ENCODE assay signal across 9 cellular contexts in the genomic region with DNA sequence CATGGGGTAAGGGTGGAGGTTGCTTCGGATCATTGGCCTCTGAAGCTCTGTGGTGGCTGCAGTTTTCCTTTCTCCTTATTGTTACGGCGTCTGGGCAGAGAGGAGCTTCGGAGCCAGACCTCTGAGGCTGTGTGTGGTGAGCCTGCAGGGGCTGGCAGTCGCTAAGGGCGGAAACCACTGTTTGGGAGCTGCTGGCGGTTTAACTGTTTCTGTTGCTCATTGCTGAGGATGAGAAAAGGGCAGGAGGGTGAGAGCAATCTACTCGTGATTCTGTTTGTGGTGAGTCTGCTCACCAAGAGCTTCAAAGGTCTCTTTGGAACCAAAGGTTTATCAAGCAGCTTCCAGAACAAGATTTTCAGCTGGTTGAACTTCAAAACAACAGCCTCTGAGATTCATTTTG.
DNase-seq lines count a peak whose midpoint lies in the region; ATAC-seq and TF ChIP-seq lines count a peak whose summit lies in the region.
"Had no signal": no experiment of that assay in that cellular context is flagged by ENCODE, and none has a peak within 500 bp of the region (broad histone marks: within the 10 kb centered on the region; RNA-seq: fewer than 3 reads in every experiment).

No MANE protein-coding gene starts in this region.

- H3K4me1 ChIP-seq in Loucy (ENCODE audit: insufficient read depth, low read length, poor library complexity, severe bottlenecking) (peaks cover 97% of the 10 kb centered on the region), vagina (peaks cover 6% of the 10 kb centered on the region)
- H3K4me1 ChIP-seq in naive thymus-derived CD4-positive, alpha-beta T cell (ENCODE audit: control insufficient read depth in 2 of 2, insufficient read depth in 2 of 2, low read length in 2 of 2): peaks cover 0 to 12% of the 10 kb centered on the region in 2 donors

- no peak overlapping the region for H3K27ac Mint-ChIP-seq in CD4-positive, alpha-beta T cell
- peak overlapping the region; percentile 9 for H3K27ac Mint-ChIP-seq in activated T-helper 1 cell treated with anti-CD3 and anti-CD28 coated beads, Interleukin-12 subunit alpha, Interleukin-12 subunit beta, Interleukin-2, Interleukin-4 antibody, amounts not matched to agents 30 ng/mL and 10 ng/mL and 1 ng/mL, durations not matched to agents 14 hours and 24 hours and 36 hours
- H3K27ac Mint-ChIP-seq in naive thymus-derived CD4-positive, alpha-beta T cell: peak overlapping the region in 8 of 9 donors; percentile 24 to 78 (median 44)
- no peak overlapping the region for H3K27ac Mint-ChIP-seq in endothelial cell (ENCODE audit: unreplicated experiment)

- H3K9me3 ChIP-seq in CD4-positive, alpha-beta T cell (ENCODE audit: control insufficient read depth, low read length): no peaks in the 10 kb centered on the region
- H3K9me3 ChIP-seq in Loucy (ENCODE audit: insufficient read depth, low read depth, low read length) (no peaks in the 10 kb centered on the region), vagina (no peaks in the 10 kb centered on the region)
- no peaks in the 10 kb centered on the region for H3K9me3 ChIP-seq in naive thymus-derived CD4-positive, alpha-beta T cell (ENCODE audit: control insufficient read depth in 2 of 3, low read length in 3 of 3)

- DNase-seq in CD4-positive, alpha-beta T cell: peak in 4 of 10 experiments; percentile 0 to 7 (median 0)
- DNase-seq in activated T-helper 1 cell treated with anti-CD3 and anti-CD28 coated beads, Interleukin-12 subunit alpha, Interleukin-12 subunit beta, Interleukin-2, Interleukin-4 antibody, amounts not matched to agents 30 ng/mL and 10 ng/mL and 1 ng/mL, durations not matched to agents 14 hours and 24 hours and 36 hours (ENCODE audit: low spot score): peak; percentile 33
- DNase-seq in naive thymus-derived CD4-positive, alpha-beta T cell: peak in 6 of 9 donors; percentile 4 to 37 (median 18)
- no peak for DNase-seq in cortex of kidney (lab: John Stamatoyannopoulos, UW)
- DNase-seq in endothelial cell (ENCODE audit: low spot score): no peak
- DNase-seq in vagina (ENCODE audit: extremely low spot score in 2 of 2): no peak
- no peak for DNase-seq in NCI-H524 treated with DMSO at 0.1 percent for 48 hours (lab: John Stamatoyannopoulos, UW)

- peaks cover 17% of the 10 kb centered on the region for H3F3A ChIP-seq in Loucy (ENCODE audit: low read depth)

- no peak for ATAC-seq in CD4-positive, alpha-beta T cell (ENCODE audit: poor library complexity)
- ATAC-seq in naive thymus-derived CD4-positive, alpha-beta T cell: peak; percentile 27

- no peaks in the 10 kb centered on the region for H3K79me2 ChIP-seq in Loucy (ENCODE audit: insufficient read depth, low read length)

- peak overlapping the region; percentile 40 for H3K4me3 Mint-ChIP-seq in CD4-positive, alpha-beta T cell
- H3K4me3 Mint-ChIP-seq in activated T-helper 1 cell treated with anti-CD3 and anti-CD28 coated beads, Interleukin-12 subunit alpha, Interleukin-12 subunit beta, Interleukin-2, Interleukin-4 antibody, amounts not matched to agents 30 ng/mL and 10 ng/mL and 1 ng/mL, durations not matched to agents 14 hours and 24 hours and 36 hours: peak overlapping the region; percentile 43
- H3K4me3 Mint-ChIP-seq in naive thymus-derived CD4-positive, alpha-beta T cell: peak overlapping the region; percentile 34 to 80 (median 65)
- H3K4me3 Mint-ChIP-seq in endothelial cell (ENCODE audit: unreplicated experiment): no peak overlapping the region

- no peaks in the 10 kb centered on the region for H3K27me3 Mint-ChIP-seq in CD4-positive, alpha-beta T cell
- H3K27me3 Mint-ChIP-seq in activated T-helper 1 cell treated with anti-CD3 and anti-CD28 coated beads, Interleukin-12 subunit alpha, Interleukin-12 subunit beta, Interleukin-2, Interleukin-4 antibody, amounts not matched to agents 30 ng/mL and 10 ng/mL and 1 ng/mL, durations not matched to agents 14 hours and 24 hours and 36 hours (ENCODE audit: insufficient read depth): no peaks in the 10 kb centered on the region
- H3K27me3 Mint-ChIP-seq in naive thymus-derived CD4-positive, alpha-beta T cell: peaks cover 0 to 5% (median 3%) of the 10 kb centered on the region in 5 donors
- no peaks in the 10 kb centered on the region for H3K27me3 Mint-ChIP-seq in endothelial cell (ENCODE audit: unreplicated experiment)

- POLR2A ChIA-PET in CD4-positive, alpha-beta T cell (lab: Charles Lee): no interaction called here
- POLR2A ChIA-PET in naive thymus-derived CD4-positive, alpha-beta T cell (lab: Charles Lee): no interaction called here

- peak overlapping the region; percentile 85 for H3K4me2 ChIP-seq in Loucy (ENCODE audit: low read depth, low read length, poor library complexity, severe bottlenecking)

- no peaks in the 10 kb centered on the region for H4K20me1 ChIP-seq in Loucy (ENCODE audit: insufficient read depth, low read length, poor library complexity, severe bottlenecking)

- no peak overlapping the region for H2AFZ ChIP-seq in Loucy (ENCODE audit: low read length)

- TF ChIP-seq POLR2A in vagina (IDR thresholded peaks at IDR 0.05): no peak

- no peaks in the 10 kb centered on the region for H3K36me3 ChIP-seq in Loucy (ENCODE audit: insufficient read depth, low read length)
- H3K36me3 ChIP-seq in naive thymus-derived CD4-positive, alpha-beta T cell (ENCODE audit: control insufficient read depth in 2 of 3, insufficient read depth in 3 of 3, low read length in 3 of 3): no peaks in the 10 kb centered on the region
- no peaks in the 10 kb centered on the region for H3K36me3 ChIP-seq in vagina

- no peak overlapping the region for H3K27ac ChIP-seq in CD4-positive, alpha-beta T cell (ENCODE audit: low read depth, low read length)
- H3K27ac ChIP-seq in naive thymus-derived CD4-positive, alpha-beta T cell (ENCODE audit: low read depth, low read length): no peak overlapping the region
- no peak overlapping the region for H3K27ac ChIP-seq in vagina
- H3K27ac ChIP-seq: VCaP had no signal

- H3K9me3 Mint-ChIP-seq in CD4-positive, alpha-beta T cell: no peaks in the 10 kb centered on the region
- H3K9me3 Mint-ChIP-seq in activated T-helper 1 cell treated with anti-CD3 and anti-CD28 coated beads, Interleukin-12 subunit alpha, Interleukin-12 subunit beta, Interleukin-2, Interleukin-4 antibody, amounts not matched to agents 30 ng/mL and 10 ng/mL and 1 ng/mL, durations not matched to agents 14 hours and 24 hours and 36 hours: no peaks in the 10 kb centered on the region
- no peaks in the 10 kb centered on the region for H3K9me3 Mint-ChIP-seq in naive thymus-derived CD4-positive, alpha-beta T cell
- no peaks in the 10 kb centered on the region for H3K9me3 Mint-ChIP-seq in endothelial cell (ENCODE audit: unreplicated experiment)

- CTCF ChIA-PET in CD4-positive, alpha-beta T cell (lab: Charles Lee): no interaction called here
- CTCF ChIA-PET in naive thymus-derived CD4-positive, alpha-beta T cell (lab: Charles Lee): interaction anchor here (0.6 kb wide), 1 partner anchor 108 kb away, joined by 3 read pairs; no protein-coding TSS in a partner anchor

- intact Hi-C loops in CD4-positive, alpha-beta T cell (cut with DNase I, micrococcal nuclease): no loop called here
- intact Hi-C loops in activated T-helper 1 cell treated with anti-CD3 and anti-CD28 coated beads, Interleukin-12 subunit alpha, Interleukin-12 subunit beta, Interleukin-2, Interleukin-4 antibody, amounts not matched to agents 30 ng/mL and 10 ng/mL and 1 ng/mL, durations not matched to agents 14 hours and 24 hours and 36 hours (cut with micrococcal nuclease): loop anchor here (10.0 kb wide), 1 partner anchor 272 kb away; no protein-coding TSS in a partner anchor
- intact Hi-C loops in naive thymus-derived CD4-positive, alpha-beta T cell (cut with micrococcal nuclease): no loop called here
- intact Hi-C loops in vagina (cut with DNase I): no loop called here

- TF ChIP-seq CTCF in CD4-positive, alpha-beta T cell (IDR thresholded peaks at IDR 0.05): no peak
- no peak for TF ChIP-seq CTCF in Loucy (conservative IDR thresholded peaks at IDR 0.05; ENCODE audit: low read length)
- TF ChIP-seq CTCF in endothelial cell (IDR thresholded peaks at IDR 0.05; ENCODE audit: unreplicated experiment): no peak
- TF ChIP-seq CTCF in vagina (IDR thresholded peaks at IDR 0.05): no peak

- H3K9me2 ChIP-seq in Loucy (replicated peaks; ENCODE audit: low read depth, low read length): no peaks in the 10 kb centered on the region

- H3K4me3 ChIP-seq in Loucy (ENCODE audit: low read length, poor library complexity, severe bottlenecking) (peak overlapping the region; percentile 69), vagina (no peak overlapping the region)
- H3K4me3 ChIP-seq in naive thymus-derived CD4-positive, alpha-beta T cell (ENCODE audit: low read length): no peak overlapping the region

- no peaks in the 10 kb centered on the region for H3K36me3 Mint-ChIP-seq in CD4-positive, alpha-beta T cell (ENCODE audit: low read depth)
- no peaks in the 10 kb centered on the region for H3K36me3 Mint-ChIP-seq in activated T-helper 1 cell treated with anti-CD3 and anti-CD28 coated beads, Interleukin-12 subunit alpha, Interleukin-12 subunit beta, Interleukin-2, Interleukin-4 antibody, amounts not matched to agents 30 ng/mL and 10 ng/mL and 1 ng/mL, durations not matched to agents 14 hours and 24 hours and 36 hours (ENCODE audit: low read depth)
- no peaks in the 10 kb centered on the region for H3K36me3 Mint-ChIP-seq in naive thymus-derived CD4-positive, alpha-beta T cell
- H3K36me3 Mint-ChIP-seq in endothelial cell (ENCODE audit: low read depth, unreplicated experiment): no peaks in the 10 kb centered on the region

- H3K27me3 ChIP-seq in CD4-positive, alpha-beta T cell (ENCODE audit: control insufficient read depth, insufficient read depth, low read length): no peaks in the 10 kb centered on the region
- H3K27me3 ChIP-seq in Loucy (ENCODE audit: insufficient read depth, low read length, poor library complexity, severe bottlenecking) (no peaks in the 10 kb centered on the region), vagina (no peaks in the 10 kb centered on the region)
- H3K27me3 ChIP-seq in naive thymus-derived CD4-positive, alpha-beta T cell (ENCODE audit: control insufficient read depth in 2 of 2, insufficient read depth in 2 of 2, low read length in 2 of 2): no peaks in the 10 kb centered on the region

- peaks cover 16% of the 10 kb centered on the region for H3K4me1 Mint-ChIP-seq in CD4-positive, alpha-beta T cell (ENCODE audit: low read depth)
- peaks cover 28% of the 10 kb centered on the region for H3K4me1 Mint-ChIP-seq in activated T-helper 1 cell treated with anti-CD3 and anti-CD28 coated beads, Interleukin-12 subunit alpha, Interleukin-12 subunit beta, Interleukin-2, Interleukin-4 antibody, amounts not matched to agents 30 ng/mL and 10 ng/mL and 1 ng/mL, durations not matched to agents 14 hours and 24 hours and 36 hours (ENCODE audit: low read depth)
- peaks cover 9 to 27% (median 12%) of the 10 kb centered on the region in 7 donors for H3K4me1 Mint-ChIP-seq in naive thymus-derived CD4-positive, alpha-beta T cell
- H3K4me1 Mint-ChIP-seq in endothelial cell (ENCODE audit: unreplicated experiment): no peaks in the 10 kb centered on the region

- peak overlapping the region; percentile 88 for H3K9ac ChIP-seq in Loucy (ENCODE audit: low read depth, low read length, poor library complexity, severe bottlenecking)

Comparison
In these comparisons a context has a peak if more than half of its experiments do, and no peak if none do; other contexts are left out.
1. DNase-seq: peak in activated T-helper 1 cell treated with anti-CD3 and anti-CD28 coated beads, Interleukin-12 subunit alpha, Interleukin-12 subunit beta, Interleukin-2, Interleukin-4 antibody, amounts not matched to agents 30 ng/mL and 10 ng/mL and 1 ng/mL, durations not matched to agents 14 hours and 24 hours and 36 hours (single experiment) and naive thymus-derived CD4-positive, alpha-beta T cell (6 of 9); none in cortex of kidney (single experiment), endothelial cell (single experiment), vagina (0 of 2) and NCI-H524 treated with DMSO at 0.1 percent for 48 hours (single experiment).
2. H3K27ac Mint-ChIP-seq: peak in activated T-helper 1 cell treated with anti-CD3 and anti-CD28 coated beads, Interleukin-12 subunit alpha, Interleukin-12 subunit beta, Interleukin-2, Interleukin-4 antibody, amounts not matched to agents 30 ng/mL and 10 ng/mL and 1 ng/mL, durations not matched to agents 14 hours and 24 hours and 36 hours (single experiment) and naive thymus-derived CD4-positive, alpha-beta T cell (8 of 9); none in CD4-positive, alpha-beta T cell (single experiment) and endothelial cell (single experiment).